Comparison of ENCODE assay signal across 13 cellular contexts in genomic region chr14:65239143-65239672, GRCh38.
DNase-seq lines count a peak whose midpoint lies in the region; ATAC-seq and TF ChIP-seq lines count a peak whose summit lies in the region.
"Had no signal": no experiment of that assay in that cellular context is flagged by ENCODE, and none has a peak within 500 bp of the region (broad histone marks: within the 10 kb centered on the region; RNA-seq: fewer than 3 reads in every experiment).

No MANE protein-coding gene starts in this region.

- H3K4me2 ChIP-seq in PC-9 = peak overlapping the region; percentile 83

- H3K9me3 Mint-ChIP-seq in activated CD4-positive, alpha-beta memory T cell treated with anti-CD3 and anti-CD28 coated beads for 36 hours = no peaks in the 10 kb centered on the region
- H3K9me3 Mint-ChIP-seq: activated T-helper 2 cell treated with anti-CD3 and anti-CD28 coated beads, Interferon-gamma antibody, Interleukin-2, Interleukin-4, amounts not matched to agents 10 μg/mL and 5 μg/mL and 100 μg/mL, durations not matched to agents 14 hours and 24 hours and 36 hours had no signal

- peaks cover 50% of the 10 kb centered on the region for H3F3A ChIP-seq in PC-9 (ENCODE audit: insufficient read depth, low read depth)

- 0 out of 2 replicates have a peak, but pooled peaks cover 5% of the 10 kb centered on the region for H3K79me2 ChIP-seq in PC-9 (ENCODE audit: low read depth)

- peaks cover 5% of the 10 kb centered on the region for H3K4me1 Mint-ChIP-seq in activated CD4-positive, alpha-beta memory T cell treated with anti-CD3 and anti-CD28 coated beads for 36 hours (ENCODE audit: low read depth)

- H3K9me3 ChIP-seq in PC-9 (ENCODE audit: insufficient read depth, low read depth) (peaks cover 7% of the 10 kb centered on the region), HAP-1 (no peaks in the 10 kb centered on the region)

- peaks cover 89% of the 10 kb centered on the region for H3K4me1 ChIP-seq in PC-9 (replicated peaks; ENCODE audit: insufficient read depth)
- H3K4me1 ChIP-seq in HAP-1 = peaks cover 27% of the 10 kb centered on the region

- H3K4me3 ChIP-seq in AG10803 (ENCODE audit: low read length) = no peak overlapping the region
- peak overlapping the region; percentile 44; the same call in 1 of the 2 replicates for H3K4me3 ChIP-seq in PC-9
- H3K4me3 ChIP-seq in fibroblast of mammary gland (ENCODE audit: control insufficient read depth, low read depth, low read length) = no peak overlapping the region
- no peak overlapping the region for H3K4me3 ChIP-seq in HAP-1

- H3K27ac Mint-ChIP-seq in activated CD4-positive, alpha-beta memory T cell treated with anti-CD3 and anti-CD28 coated beads for 36 hours = no peak overlapping the region
- H3K27ac Mint-ChIP-seq: activated T-helper 2 cell treated with anti-CD3 and anti-CD28 coated beads, Interferon-gamma antibody, Interleukin-2, Interleukin-4, amounts not matched to agents 10 μg/mL and 5 μg/mL and 100 μg/mL, durations not matched to agents 14 hours and 24 hours and 36 hours; IgD-negative memory B cell had no signal

- POLR2A ChIA-PET in PC-9 (lab: Charles Lee; ENCODE audit: unreplicated experiment) = interaction anchor here (0.5 to 1.0 kb wide), 8 partner anchors 19 to 173 kb away, joined by 3 to 32 read pairs (median 4); partner anchors contain the start of gene FUT8
- POLR2A ChIA-PET in activated CD4-positive, alpha-beta memory T cell treated with anti-CD3 and anti-CD28 coated beads for 36 hours (lab: Charles Lee) = no interaction called here

- CTCF ChIA-PET in PC-9 (lab: Charles Lee) = interaction anchor here (0.7 to 2.2 kb wide), 6 partner anchors 12 to 176 kb away, joined by 4 to 8 read pairs (median 6); partner anchors contain the start of gene FUT8
- CTCF ChIA-PET in activated CD4-positive, alpha-beta memory T cell treated with anti-CD3 and anti-CD28 coated beads for 36 hours (lab: Charles Lee) = no interaction called here

- no peaks in the 10 kb centered on the region for H3K9me2 ChIP-seq in PC-9 (ENCODE audit: insufficient read depth)

- no peak for ATAC-seq in HG03439 (IDR thresholded peaks at IDR 0.05; ENCODE audit: unreplicated experiment)
- ATAC-seq: T-helper 17 cell had no signal

- DNase-seq in AG10803 (ENCODE audit: low read depth) (peak; percentile 95), PC-9 (peak; percentile 68 to 91), fibroblast of mammary gland (ENCODE audit: low read depth) (peak; percentile 97), non-pigmented ciliary epithelial cell (ENCODE audit: low read depth) (peak; percentile 42), HuH-7 (ENCODE audit: low spot score) (no peak), HAP-1 (ENCODE audit: low spot score in 2 of 2) (no peak)
- DNase-seq in activated CD4-positive, alpha-beta memory T cell treated with anti-CD3 and anti-CD28 coated beads for 36 hours = no peak
- DNase-seq: erythroblast, NCI-H510A treated with DMSO at 0.1 percent for 48 hours, T-helper 17 cell had no signal

- no peaks in the 10 kb centered on the region for H4K20me1 ChIP-seq in PC-9 (ENCODE audit: insufficient read depth)

- H3K36me3 ChIP-seq in PC-9 (ENCODE audit: low read depth) = no peaks in the 10 kb centered on the region
- H3K36me3 ChIP-seq in HAP-1 (replicated peaks) = no peaks in the 10 kb centered on the region

- in situ Hi-C loops in HAP-1 (cut with MboI; ENCODE audit: low sequenced_read_pairs) = no loop called here

- no peak overlapping the region for H2AFZ ChIP-seq in PC-9

- intact Hi-C loops in PC-9 (cut with micrococcal nuclease; ENCODE audit: unreplicated experiment) = loop anchor here (2.0 kb wide), 2 partner anchors 52 to 136 kb away; partner anchors contain the start of gene MAX
- intact Hi-C loops in activated CD4-positive, alpha-beta memory T cell treated with anti-CD3 and anti-CD28 coated beads for 36 hours (cut with micrococcal nuclease) = no loop called here

- no peaks in the 10 kb centered on the region for H3K27me3 Mint-ChIP-seq in activated CD4-positive, alpha-beta memory T cell treated with anti-CD3 and anti-CD28 coated beads for 36 hours
- H3K27me3 Mint-ChIP-seq: IgD-negative memory B cell, T-helper 17 cell had no signal

- H3K27me3 ChIP-seq in PC-9 (ENCODE audit: insufficient read depth, low read depth) = no peaks in the 10 kb centered on the region
- H3K27me3 ChIP-seq in HAP-1 (ENCODE audit: low read depth) = no peaks in the 10 kb centered on the region

- peak overlapping the region; percentile 96 for H3K27ac ChIP-seq in PC-9

- H3K4me3 Mint-ChIP-seq in activated CD4-positive, alpha-beta memory T cell treated with anti-CD3 and anti-CD28 coated beads for 36 hours = no peak overlapping the region
- H3K4me3 Mint-ChIP-seq: IgD-negative memory B cell, T-helper 17 cell had no signal

- H3K36me3 Mint-ChIP-seq in activated CD4-positive, alpha-beta memory T cell treated with anti-CD3 and anti-CD28 coated beads for 36 hours = no peaks in the 10 kb centered on the region

- TF ChIP-seq CTCF in AG10803 (conservative IDR thresholded peaks at IDR 0.05; ENCODE audit: low read length) (no peak; the same call in 1 of the 2 replicates), PC-9 (conservative IDR thresholded peaks at IDR 0.05) (no peak), fibroblast of mammary gland (conservative IDR thresholded peaks at IDR 0.05; ENCODE audit: control insufficient read depth, insufficient read depth, low read depth, low read length) (no peak)

- TSS peak; percentile 66 for BruUV-seq in PC-9 (replicated peaks; lab: Mats Ljungman, UMichigan)

Comparison
In these comparisons a context has a peak if more than half of its experiments do, and no peak if none do; other contexts are left out.
1. DNase-seq: peak in AG10803 (single experiment), PC-9 (2 of 2), fibroblast of mammary gland (single experiment) and non-pigmented ciliary epithelial cell (single experiment); none in HuH-7 (single experiment), HAP-1 (0 of 2) and activated CD4-positive, alpha-beta memory T cell treated with anti-CD3 and anti-CD28 coated beads for 36 hours (single experiment).